ENCODE assay signal across 13 cellular contexts in genomic region chr2:97739893-97740245, GRCh38.
"Had no signal": no experiment of that assay in that cellular context is flagged by ENCODE, and none has a peak within 500 bp of the region (broad histone marks: within the 10 kb centered on the region; RNA-seq: fewer than 3 reads in every experiment).

No MANE protein-coding gene starts in this region.

- H3K9me3 Mint-ChIP-seq: activated CD4-positive, alpha-beta T cell treated with anti-CD3 and anti-CD28 coated beads, Interleukin-2, amount 10 ng/mL, durations not matched to agents 7 days and 5 days; activated naive CD4-positive, alpha-beta T cell treated with anti-CD3 and anti-CD28 coated beads, Interleukin-2, amount 50 U/mL, for 24 hours; naive thymus-derived CD8-positive, alpha-beta T cell had no signal

- DNase-seq: activated gamma-delta T cell, cerebellar nuclear complex, cortex of kidney, kidney glomerular epithelial cell, T1000 had no signal

- FAIRE-seq: frontal cortex had no signal

- H3K27me3 Mint-ChIP-seq: activated CD4-positive, alpha-beta T cell treated with anti-CD3 and anti-CD28 coated beads, Interleukin-2, amount 10 ng/mL, durations not matched to agents 7 days and 5 days; activated naive CD4-positive, alpha-beta T cell treated with anti-CD3 and anti-CD28 coated beads, Interleukin-2, amount 50 U/mL, for 24 hours; naive thymus-derived CD8-positive, alpha-beta T cell had no signal

- H3K36me3 ChIP-seq: ascending aorta had no signal

- H3K79me2 ChIP-seq: parathyroid adenoma had no signal

- H3K27ac ChIP-seq: ascending aorta, neutrophil, parathyroid adenoma had no signal

- H3K4me3 Mint-ChIP-seq: activated CD4-positive, alpha-beta T cell treated with anti-CD3 and anti-CD28 coated beads, Interleukin-2, amount 10 ng/mL, durations not matched to agents 7 days and 5 days; activated CD8-positive, alpha-beta T cell treated with anti-CD3 and anti-CD28 coated beads, Interleukin-2, amount 10 ng/mL, durations not matched to agents 7 days and 5 days; activated naive CD4-positive, alpha-beta T cell treated with anti-CD3 and anti-CD28 coated beads, Interleukin-2, amount 50 U/mL, for 24 hours had no signal

- H3K27me3 ChIP-seq: ascending aorta, neutrophil had no signal

- H3K9me3 ChIP-seq: ascending aorta, neutrophil had no signal

- H3K9ac ChIP-seq: parathyroid adenoma had no signal

- H3K4me1 ChIP-seq: ascending aorta, parathyroid adenoma had no signal

- H3K4me3 ChIP-seq: ascending aorta had no signal

- ATAC-seq: activated CD8-positive, alpha-beta T cell treated with anti-CD3 and anti-CD28 coated beads, Interleukin-2, amount 10 ng/mL, durations not matched to agents 7 days and 5 days had no signal
